In the genomic region with DNA sequence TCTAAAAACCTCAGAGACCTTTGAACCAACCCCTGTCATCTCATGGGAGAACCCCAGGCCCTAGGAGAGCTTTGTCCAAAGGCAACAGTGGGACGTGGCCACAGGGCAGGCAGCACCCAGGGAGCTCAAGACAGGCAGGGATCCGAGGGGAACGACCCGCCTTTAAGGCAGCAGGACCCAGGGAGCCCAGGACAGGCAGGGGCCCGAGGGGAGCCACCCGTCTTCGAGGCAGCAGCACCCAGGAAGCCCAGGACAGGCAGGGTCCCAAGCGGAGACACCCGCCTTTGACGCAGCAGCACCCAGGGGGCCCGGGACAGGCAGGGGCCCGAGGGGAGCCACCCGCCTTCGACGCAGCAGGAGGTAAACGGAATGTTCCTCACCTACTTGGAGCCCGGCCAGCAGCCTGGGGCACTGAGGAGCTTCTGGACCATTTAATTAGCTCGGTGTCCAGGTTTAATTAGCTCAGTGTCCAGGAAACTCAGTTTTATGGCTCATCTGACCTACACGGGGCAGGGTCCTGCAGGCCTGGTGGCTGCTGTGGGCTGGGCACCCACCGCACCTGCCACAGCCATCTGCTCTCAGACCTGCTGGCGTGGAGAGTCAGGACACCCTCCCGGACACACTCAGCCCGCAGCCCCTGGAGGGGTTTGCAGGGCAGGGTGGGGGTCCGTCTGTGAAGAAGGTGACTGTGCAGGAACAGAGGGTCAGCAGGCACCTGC, we compare ENCODE assay signal across 17 cellular contexts. TPM values are rescaled to one million over a fixed set of nuclear protein-coding genes. Genes with fewer than 3 reads are reported as not detected.
A peak's percentile ranks its signal among the peaks of the same experiment; 100 is the strongest.
DNase-seq lines count a peak whose midpoint lies in the region; ATAC-seq and TF ChIP-seq lines count a peak whose summit lies in the region.
"Had no signal": no experiment of that assay in that cellular context is flagged by ENCODE, and none has a peak within 500 bp of the region (broad histone marks: within the 10 kb centered on the region; RNA-seq: fewer than 3 reads in every experiment).

No MANE protein-coding gene starts in this region.

- H3K4ac ChIP-seq in mesenchymal stem cell (ENCODE audit: low read depth in 1 of 2, low read length in 2 of 2): no peak overlapping the region

- no peak overlapping the region for H2BK5ac ChIP-seq in mesenchymal stem cell (ENCODE audit: low read depth, low read length, poor library complexity, severe bottlenecking)

- no peak for TF ChIP-seq CTCF in body of pancreas (IDR thresholded peaks at IDR 0.05)
- TF ChIP-seq CTCF in MM.1S (IDR thresholded peaks at IDR 0.05; ENCODE audit: low read length): no peak
- no peak for TF ChIP-seq CTCF in ascending aorta (IDR thresholded peaks at IDR 0.05)

- H4K91ac ChIP-seq in mesenchymal stem cell (ENCODE audit: low read length): peak overlapping the region; percentile 27

- H3K4me3 ChIP-seq in body of pancreas: no peak overlapping the region
- H3K4me3 ChIP-seq in mesenchymal stem cell (ENCODE audit: insufficient read depth in 1 of 2, low read depth in 1 of 2, low read length in 2 of 2): no peak overlapping the region
- H3K4me3 ChIP-seq in urinary bladder (ENCODE audit: low read depth, low read length): no peak overlapping the region
- H3K4me3 ChIP-seq in MM.1S (ENCODE audit: low read length): no peak overlapping the region
- no peak overlapping the region for H3K4me3 ChIP-seq in ascending aorta
- H3K4me3 ChIP-seq: A549 had no signal

- H3K18ac ChIP-seq in mesenchymal stem cell (ENCODE audit: low read depth in 1 of 2, low read length in 2 of 2): no peak overlapping the region

- no peak for TF ChIP-seq POLR2A in body of pancreas (IDR thresholded peaks at IDR 0.05)

- H3F3A ChIP-seq in MM.1S (ENCODE audit: insufficient read depth, low read length): no peaks in the 10 kb centered on the region

- H3K27ac ChIP-seq in body of pancreas (peak overlapping the region in 3 of 4 donors; percentile 10 to 67 (median 32)), mesenchymal stem cell (ENCODE audit: low read length, poor library complexity, severe bottlenecking) (no peak overlapping the region), urinary bladder (ENCODE audit: low read depth) (peak overlapping the region; percentile 12), MM.1S (ENCODE audit: low read length) (no peak overlapping the region), ascending aorta (no peak overlapping the region)
- H3K27ac ChIP-seq: A549 had no signal

- no peaks in the 10 kb centered on the region for H3K27me3 ChIP-seq in body of pancreas
- no peaks in the 10 kb centered on the region for H3K27me3 ChIP-seq in mesenchymal stem cell (ENCODE audit: control insufficient read depth in 1 of 2, insufficient read depth in 1 of 2, low read length in 2 of 2)
- H3K27me3 ChIP-seq in MM.1S (replicated peaks; ENCODE audit: insufficient read depth, low read length): no peaks in the 10 kb centered on the region
- H3K27me3 ChIP-seq in ascending aorta: no peaks in the 10 kb centered on the region

- H2BK15ac ChIP-seq in mesenchymal stem cell (ENCODE audit: low read depth, poor library complexity, severe bottlenecking): peak overlapping the region; percentile 64

- no peak overlapping the region for H3K23ac ChIP-seq in mesenchymal stem cell (ENCODE audit: low read length in 2 of 2)

- no peaks in the 10 kb centered on the region for H3K36me3 ChIP-seq in body of pancreas (replicated peaks in 1 of 2; ENCODE audit: insufficient read depth in 1 of 2, low read depth in 2 of 2)
- peaks cover 8 to 43% of the 10 kb centered on the region in 2 experiments for H3K36me3 ChIP-seq in mesenchymal stem cell (ENCODE audit: control insufficient read depth in 1 of 2, insufficient read depth in 2 of 2, low read depth in 1 of 2, low read length in 2 of 2)
- no peaks in the 10 kb centered on the region for H3K36me3 ChIP-seq in urinary bladder (ENCODE audit: insufficient read depth)
- H3K36me3 ChIP-seq in MM.1S (replicated peaks; ENCODE audit: insufficient read depth, low read length): no peaks in the 10 kb centered on the region
- peaks cover 0 to 5% of the 10 kb centered on the region in 2 donors for H3K36me3 ChIP-seq in ascending aorta

- peak overlapping the region; percentile 32 for H4K8ac ChIP-seq in mesenchymal stem cell (ENCODE audit: low read length)

- H3K79me2 ChIP-seq in MM.1S (ENCODE audit: low read length): peaks cover 92% of the 10 kb centered on the region

- DNase-seq in SHP77 treated with DMSO at 0.1 percent for 48 hours (lab: John Stamatoyannopoulos, UW) (peak; percentile 20), SHP77 (lab: John Stamatoyannopoulos, UW) (no peak), body of pancreas (peak in 2 of 4 donors; percentile 46 to 73), mesenchymal stem cell (no peak), iPS-NIHi7 (ENCODE audit: extremely low spot score) (no peak), MM.1S (no peak), ascending aorta (ENCODE audit: low spot score in 2 of 2) (no peak)
- DNase-seq: activated CD4-positive, alpha-beta T cell treated with anti-CD3 and anti-CD28 coated beads, Interleukin-2, amount 50 U/mL, for 48 hours; activated effector memory CD4-positive, alpha-beta T cell treated with Interleukin-2 at 50 U/mL for 16 hours; DMS 273 treated with DMSO at 0.1 percent for 48 hours; islet precursor cell; naive thymus-derived CD8-positive, alpha-beta T cell; NCI-H1092; T-helper 9 cell had no signal

- H3K14ac ChIP-seq in mesenchymal stem cell (ENCODE audit: low read length in 2 of 2): no peak overlapping the region

- peaks cover 63% of the 10 kb centered on the region for H3K4me1 ChIP-seq in body of pancreas
- H3K4me1 ChIP-seq in mesenchymal stem cell (ENCODE audit: control insufficient read depth, insufficient read depth, low read depth, low read length): peaks cover 74% of the 10 kb centered on the region
- H3K4me1 ChIP-seq in urinary bladder (ENCODE audit: insufficient read depth): peaks cover 2% of the 10 kb centered on the region
- no peaks in the 10 kb centered on the region for H3K4me1 ChIP-seq in MM.1S (ENCODE audit: low read length)
- H3K4me1 ChIP-seq in ascending aorta: no peaks in the 10 kb centered on the region

- peaks cover 40% of the 10 kb centered on the region for H3K79me1 ChIP-seq in mesenchymal stem cell (replicated peaks; ENCODE audit: low read length, poor library complexity, severe bottlenecking)

- H2BK120ac ChIP-seq in mesenchymal stem cell (ENCODE audit: low read depth, low read length): no peak overlapping the region

- WGBS in body of pancreas, 2 donors: 11 to 62% methylated on average over 3 to 20 of the region's 24 CpGs
- 90% methylated on average over 24 of the region's 24 CpGs for WGBS in mesenchymal stem cell
- 70% methylated on average over 24 of the region's 24 CpGs for WGBS in urinary bladder

- H3K4me2 ChIP-seq in mesenchymal stem cell (ENCODE audit: low read length, poor library complexity, severe bottlenecking) (no peak overlapping the region), MM.1S (ENCODE audit: low read depth, low read length) (no peak overlapping the region)
- H3K4me2 ChIP-seq: A549 had no signal

- H4K20me1 ChIP-seq in MM.1S (ENCODE audit: insufficient read depth, low read length): peaks cover 8% of the 10 kb centered on the region

- H2AFZ ChIP-seq in mesenchymal stem cell (ENCODE audit: low read depth, low read length): no peak overlapping the region
- no peak overlapping the region for H2AFZ ChIP-seq in MM.1S (ENCODE audit: low read length)

- no peak overlapping the region for H2AK5ac ChIP-seq in mesenchymal stem cell (ENCODE audit: low read length, severe bottlenecking)

- H3K9me2 ChIP-seq in MM.1S (replicated peaks; ENCODE audit: insufficient read depth, low read length): no peaks in the 10 kb centered on the region

- peak overlapping the region in 1 of 2 experiments; percentile 15 for H2BK12ac ChIP-seq in mesenchymal stem cell (ENCODE audit: low read length in 2 of 2)

- H3K9me3 ChIP-seq in body of pancreas (no peaks in the 10 kb centered on the region), mesenchymal stem cell (ENCODE audit: control insufficient read depth, low read length) (no peaks in the 10 kb centered on the region), MM.1S (replicated peaks; ENCODE audit: insufficient read depth, low read length) (no peaks in the 10 kb centered on the region), ascending aorta (no peaks in the 10 kb centered on the region)
- H3K9me3 ChIP-seq: A549 had no signal

- intact Hi-C loops in body of pancreas (cut with DNase I): no loop called here
- intact Hi-C loops in ascending aorta (cut with DNase I): no loop called here

- H3K9ac ChIP-seq in mesenchymal stem cell (ENCODE audit: low read length): no peak overlapping the region
- no peak overlapping the region for H3K9ac ChIP-seq in MM.1S (ENCODE audit: low read length)

- peak; percentile 20 for ATAC-seq in body of pancreas
- ATAC-seq: A549; HCT116; naive thymus-derived CD8-positive, alpha-beta T cell had no signal

RNA-seq across cellular contexts. Expression of a gene that starts 24.4 kb away (rescaled TPM):
- total RNA-seq in body of pancreas (100 to 1,000 TPM in 1 of 2 donors, 10 to 100 TPM in 1; 61.0 to 269 TPM), urinary bladder (62.0 TPM), ascending aorta (428 TPM)
- polyA plus RNA-seq in mesenchymal stem cell (2013, experiment 1 of 2): 112 TPM
- 108 TPM for polyA plus RNA-seq in mesenchymal stem cell (2013, experiment 2 of 2)
- polyA plus RNA-seq in urinary bladder: 205 TPM

RNA-seq across cellular contexts. Expression of a gene that starts 43.0 kb away (rescaled TPM):
- total RNA-seq in body of pancreas (1 to 10 TPM in 1 of 2 donors, not detected in 1; 7.6 TPM), urinary bladder (4.0 TPM), ascending aorta (not detected)
- 3.1 TPM for polyA plus RNA-seq in mesenchymal stem cell (2013, experiment 1 of 2)
- polyA plus RNA-seq in mesenchymal stem cell (2013, experiment 2 of 2): 3.0 TPM
- 1.5 TPM for polyA plus RNA-seq in urinary bladder

RNA-seq across cellular contexts. Expression of a gene that starts 51.1 kb away (rescaled TPM):
- 100 to 1,000 TPM in 1 of 2 donors, 10 to 100 TPM in 1; 95.9 to 104 TPM for total RNA-seq in body of pancreas
- polyA plus RNA-seq in mesenchymal stem cell (2013, experiment 1 of 2): 157 TPM
- 164 TPM for polyA plus RNA-seq in mesenchymal stem cell (2013, experiment 2 of 2)
- total RNA-seq in urinary bladder: 28.8 TPM
- 167 TPM for polyA plus RNA-seq in urinary bladder
- total RNA-seq in ascending aorta: 305 TPM

RNA-seq across cellular contexts. Expression of a gene that starts 54.3 kb away (rescaled TPM):
- total RNA-seq in body of pancreas (10 to 100 TPM in 1 of 2 donors, 1 to 10 TPM in 1; 5.7 to 10.2 TPM), urinary bladder (6.8 TPM), ascending aorta (4.2 TPM)
- 34.1 TPM for polyA plus RNA-seq in mesenchymal stem cell (2013, experiment 1 of 2)
- 31.6 TPM for polyA plus RNA-seq in mesenchymal stem cell (2013, experiment 2 of 2)
- 15.4 TPM for polyA plus RNA-seq in urinary bladder

RNA-seq across cellular contexts. Expression of a gene that starts 54.4 kb away (rescaled TPM):
- total RNA-seq in body of pancreas: 10 to 100 TPM; 16.6 to 27.7 TPM
- 12.6 TPM for polyA plus RNA-seq in mesenchymal stem cell (2013, experiment 1 of 2)
- 10.8 TPM for polyA plus RNA-seq in mesenchymal stem cell (2013, experiment 2 of 2)
- total RNA-seq in urinary bladder: 10.0 TPM
- polyA plus RNA-seq in urinary bladder: 19.6 TPM
- total RNA-seq in ascending aorta: 44.3 TPM

Comparison
In these comparisons a context has a peak if more than half of its experiments do, and no peak if none do; other contexts are left out.
1. H3K27ac ChIP-seq: peak in body of pancreas (3 of 4) and urinary bladder (single experiment); none in mesenchymal stem cell (single experiment), MM.1S (single experiment) and ascending aorta (0 of 2).